7 cellular contexts compared by ENCODE assay signal in genomic region chr14:35032562-35032961, GRCh38.
"Had no signal": no experiment of that assay in that cellular context is flagged by ENCODE, and none has a peak within 500 bp of the region (broad histone marks: within the 10 kb centered on the region; RNA-seq: fewer than 3 reads in every experiment).

No MANE protein-coding gene starts in this region.

- ATAC-seq: GM12878 had no signal

- DNase-seq: GDM1, GF-D8 had no signal

- FAIRE-seq: G401.6, GM12878, GM12891, GM12892, GM18507 had no signal

- H3K4me3 ChIP-seq: GM12878 had no signal
